In the genomic region with DNA sequence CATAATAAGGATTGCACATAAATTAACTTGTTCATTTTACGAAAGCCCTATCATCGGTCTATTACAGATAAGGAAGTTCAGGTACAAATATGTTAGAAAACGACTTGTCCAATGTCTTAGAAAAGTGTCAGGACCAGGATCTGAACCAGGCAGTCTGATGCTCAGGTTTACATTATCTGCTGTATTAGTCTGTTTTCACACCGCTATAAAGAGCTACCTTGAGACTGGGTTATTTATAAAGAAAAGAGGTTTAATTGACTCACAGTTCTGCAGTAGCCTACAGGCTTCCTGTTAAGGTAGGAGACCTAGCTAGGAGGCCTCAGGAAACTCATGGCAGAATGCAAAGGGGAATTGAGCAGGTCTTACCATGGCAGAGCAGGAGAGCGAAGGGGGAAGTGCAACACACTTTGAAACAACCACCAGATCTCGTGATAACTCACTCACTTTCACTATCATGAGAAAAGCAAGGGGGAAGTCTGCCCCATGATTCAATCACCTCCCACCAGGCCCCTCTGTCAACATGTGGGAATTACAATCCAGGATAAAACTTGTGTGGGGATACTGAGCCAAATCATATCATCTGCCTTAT, we compare ENCODE assay signal across 14 cellular contexts. TPM values are rescaled to one million over a fixed set of nuclear protein-coding genes. Genes with fewer than 3 reads are reported as not detected.
DNase-seq lines count a peak whose midpoint lies in the region; ATAC-seq lines count a peak whose summit lies in the region.
"Had no signal": no experiment of that assay in that cellular context is flagged by ENCODE, and none has a peak within 500 bp of the region (broad histone marks: within the 10 kb centered on the region; RNA-seq: fewer than 3 reads in every experiment).

No MANE protein-coding gene starts in this region.

- DNase-seq in SKM-1 (lab: John Stamatoyannopoulos, UW; ENCODE audit: unreplicated experiment): peak; percentile 28
- DNase-seq in hippocampal formation (lab: John Stamatoyannopoulos, UW): no peak
- no peak for DNase-seq in mucosa of gallbladder (ENCODE audit: low spot score)
- no peak for DNase-seq in NK-92 (lab: John Stamatoyannopoulos, UW; ENCODE audit: unreplicated experiment)
- DNase-seq: activated CD4-positive, CD25-positive, alpha-beta regulatory T cell; activated T-cell treated with anti-CD3 and anti-CD28 coated beads, Interleukin-2, amount 50 U/mL, for 4 hours; amygdala; left ventricle myocardium inferior; NCI-H1436; NCI-H526; SJCRH30 had no signal

- ATAC-seq in GM21367 (IDR thresholded peaks at IDR 0.05; ENCODE audit: unreplicated experiment): peak; percentile 73
- peak; percentile 60 for ATAC-seq in HG03432 (IDR thresholded peaks at IDR 0.05; ENCODE audit: unreplicated experiment)
- no peak for ATAC-seq in GM18907 (IDR thresholded peaks at IDR 0.05; ENCODE audit: unreplicated experiment)
- ATAC-seq: activated T-cell treated with anti-CD3 and anti-CD28 coated beads, Interleukin-2, amount 50 U/mL, for 4 hours had no signal

RNA-seq across cellular contexts. Expression of a gene that starts 45.8 kb away (rescaled TPM):
- total RNA-seq in mucosa of gallbladder: 76.6 TPM
